ENCODE assay signal across 1 cellular context in the genomic region with DNA sequence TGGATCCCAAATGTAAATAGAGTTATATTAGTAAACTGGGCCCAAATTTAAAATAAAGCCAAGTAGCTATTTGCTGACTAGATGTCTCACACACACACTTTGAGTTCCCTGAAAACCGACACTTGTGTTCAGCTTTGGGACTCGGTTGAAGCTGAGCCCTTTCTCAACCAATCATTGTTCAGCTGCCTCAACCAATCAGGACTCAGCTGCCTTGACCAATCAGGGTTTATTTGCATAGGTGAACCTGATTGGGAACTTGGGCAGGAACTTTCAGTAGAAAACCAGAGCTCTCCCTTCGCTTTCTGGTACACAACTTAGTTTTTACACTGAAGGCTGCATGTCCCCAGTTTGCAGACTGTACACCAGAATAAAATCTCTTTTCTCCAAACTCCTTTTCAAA.
TF ChIP-seq lines count a peak whose summit lies in the region.

No MANE protein-coding gene starts in this region.

TF ChIP-seq in HepG2, 621 proteins besides CTCF, POLR2A, EP300 and RAD21 (continued from another document):
- TF ChIP-seq, protein P1, sequence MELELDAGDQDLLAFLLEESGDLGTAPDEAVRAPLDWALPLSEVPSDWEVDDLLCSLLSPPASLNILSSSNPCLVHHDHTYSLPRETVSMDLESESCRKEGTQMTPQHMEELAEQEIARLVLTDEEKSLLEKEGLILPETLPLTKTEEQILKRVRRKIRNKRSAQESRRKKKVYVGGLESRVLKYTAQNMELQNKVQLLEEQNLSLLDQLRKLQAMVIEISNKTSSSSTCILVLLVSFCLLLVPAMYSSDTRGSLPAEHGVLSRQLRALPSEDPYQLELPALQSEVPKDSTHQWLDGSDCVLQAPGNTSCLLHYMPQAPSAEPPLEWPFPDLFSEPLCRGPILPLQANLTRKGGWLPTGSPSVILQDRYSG (CRISPR knock-in tag; IDR thresholded peaks at IDR 0.05), result no peak
- TF ChIP-seq RCOR2 (CRISPR knock-in tag; IDR thresholded peaks at IDR 0.05), result no peak
- no peak for TF ChIP-seq ATRX (CRISPR knock-in tag; IDR thresholded peaks at IDR 0.05; ENCODE audit: borderline replicate concordance)
